In the genomic region with DNA sequence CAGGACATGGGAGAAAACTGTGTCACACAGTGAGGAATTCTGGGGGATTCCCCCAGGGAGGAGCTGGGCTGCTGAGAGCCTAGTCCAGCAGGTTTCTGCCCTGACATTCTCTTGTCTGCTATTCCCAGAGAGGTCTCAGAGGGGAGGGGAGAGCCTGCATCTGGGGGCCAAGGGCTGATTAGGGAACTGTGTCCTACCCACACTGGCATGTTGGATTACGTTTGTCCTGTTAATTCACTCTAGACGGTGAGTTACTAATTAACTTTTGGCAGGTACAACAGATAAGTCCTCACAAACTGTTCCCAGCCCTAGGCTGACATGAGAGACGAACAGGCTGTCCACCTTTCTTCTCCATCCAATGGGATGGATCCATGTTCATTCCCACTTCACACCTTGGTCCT, we compare ENCODE assay signal across 1 cellular context.
TF ChIP-seq lines count a peak whose summit lies in the region.

No MANE protein-coding gene starts in this region.

TF ChIP-seq in HCT116, 20 proteins besides CTCF, POLR2A, EP300 and RAD21:
- TF ChIP-seq CBX3 (IDR thresholded peaks at IDR 0.05; ENCODE audit: low read depth) (no peak), EGR1 (IDR thresholded peaks at IDR 0.05; ENCODE audit: low read depth) (no peak), ELF1 (IDR thresholded peaks at IDR 0.05; ENCODE audit: borderline replicate concordance, low read depth) (no peak), EZH2phosphoT487 (IDR thresholded peaks at IDR 0.05; ENCODE audit: borderline replicate concordance) (no peak), CEBPB (IDR thresholded peaks at IDR 0.05; ENCODE audit: low read depth) (no peak), EZH2 (IDR thresholded peaks at IDR 0.05) (no peak), SP1 (IDR thresholded peaks at IDR 0.05; ENCODE audit: low read depth) (no peak), TCF7L2 (IDR thresholded peaks at IDR 0.05; ENCODE audit: borderline replicate concordance, extremely low read depth, insufficient read depth, insufficient read length) (no peak), JUND (IDR thresholded peaks at IDR 0.05) (no peak), ZNF274 (IDR thresholded peaks at IDR 0.05; ENCODE audit: low read depth, low read length) (no peak), SRF (IDR thresholded peaks at IDR 0.05; ENCODE audit: low read depth) (no peak), POLR2AphosphoS5 (IDR thresholded peaks at IDR 0.05; ENCODE audit: low read depth, low read length) (no peak), SIN3A (IDR thresholded peaks at IDR 0.05; ENCODE audit: low read depth) (no peak), FOSL1 (IDR thresholded peaks at IDR 0.05; ENCODE audit: low read depth) (no peak), ZFX (IDR thresholded peaks at IDR 0.05) (no peak), YY1 (IDR thresholded peaks at IDR 0.05; ENCODE audit: extremely low read depth, insufficient replicate concordance, low read depth, low read length) (no peak)
- TF ChIP-seq, protein P1, sequence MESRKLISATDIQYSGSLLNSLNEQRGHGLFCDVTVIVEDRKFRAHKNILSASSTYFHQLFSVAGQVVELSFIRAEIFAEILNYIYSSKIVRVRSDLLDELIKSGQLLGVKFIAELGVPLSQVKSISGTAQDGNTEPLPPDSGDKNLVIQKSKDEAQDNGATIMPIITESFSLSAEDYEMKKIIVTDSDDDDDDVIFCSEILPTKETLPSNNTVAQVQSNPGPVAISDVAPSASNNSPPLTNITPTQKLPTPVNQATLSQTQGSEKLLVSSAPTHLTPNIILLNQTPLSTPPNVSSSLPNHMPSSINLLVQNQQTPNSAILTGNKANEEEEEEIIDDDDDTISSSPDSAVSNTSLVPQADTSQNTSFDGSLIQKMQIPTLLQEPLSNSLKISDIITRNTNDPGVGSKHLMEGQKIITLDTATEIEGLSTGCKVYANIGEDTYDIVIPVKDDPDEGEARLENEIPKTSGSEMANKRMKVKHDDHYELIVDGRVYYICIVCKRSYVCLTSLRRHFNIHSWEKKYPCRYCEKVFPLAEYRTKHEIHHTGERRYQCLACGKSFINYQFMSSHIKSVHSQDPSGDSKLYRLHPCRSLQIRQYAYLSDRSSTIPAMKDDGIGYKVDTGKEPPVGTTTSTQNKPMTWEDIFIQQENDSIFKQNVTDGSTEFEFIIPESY (IDR thresholded peaks at IDR 0.05; ENCODE audit: extremely low read depth, insufficient replicate concordance, low read length) = no peak
- TF ChIP-seq, protein P2, sequence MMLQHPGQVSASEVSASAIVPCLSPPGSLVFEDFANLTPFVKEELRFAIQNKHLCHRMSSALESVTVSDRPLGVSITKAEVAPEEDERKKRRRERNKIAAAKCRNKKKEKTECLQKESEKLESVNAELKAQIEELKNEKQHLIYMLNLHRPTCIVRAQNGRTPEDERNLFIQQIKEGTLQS (IDR thresholded peaks at IDR 0.05) = no peak
- TF ChIP-seq, protein P3, sequence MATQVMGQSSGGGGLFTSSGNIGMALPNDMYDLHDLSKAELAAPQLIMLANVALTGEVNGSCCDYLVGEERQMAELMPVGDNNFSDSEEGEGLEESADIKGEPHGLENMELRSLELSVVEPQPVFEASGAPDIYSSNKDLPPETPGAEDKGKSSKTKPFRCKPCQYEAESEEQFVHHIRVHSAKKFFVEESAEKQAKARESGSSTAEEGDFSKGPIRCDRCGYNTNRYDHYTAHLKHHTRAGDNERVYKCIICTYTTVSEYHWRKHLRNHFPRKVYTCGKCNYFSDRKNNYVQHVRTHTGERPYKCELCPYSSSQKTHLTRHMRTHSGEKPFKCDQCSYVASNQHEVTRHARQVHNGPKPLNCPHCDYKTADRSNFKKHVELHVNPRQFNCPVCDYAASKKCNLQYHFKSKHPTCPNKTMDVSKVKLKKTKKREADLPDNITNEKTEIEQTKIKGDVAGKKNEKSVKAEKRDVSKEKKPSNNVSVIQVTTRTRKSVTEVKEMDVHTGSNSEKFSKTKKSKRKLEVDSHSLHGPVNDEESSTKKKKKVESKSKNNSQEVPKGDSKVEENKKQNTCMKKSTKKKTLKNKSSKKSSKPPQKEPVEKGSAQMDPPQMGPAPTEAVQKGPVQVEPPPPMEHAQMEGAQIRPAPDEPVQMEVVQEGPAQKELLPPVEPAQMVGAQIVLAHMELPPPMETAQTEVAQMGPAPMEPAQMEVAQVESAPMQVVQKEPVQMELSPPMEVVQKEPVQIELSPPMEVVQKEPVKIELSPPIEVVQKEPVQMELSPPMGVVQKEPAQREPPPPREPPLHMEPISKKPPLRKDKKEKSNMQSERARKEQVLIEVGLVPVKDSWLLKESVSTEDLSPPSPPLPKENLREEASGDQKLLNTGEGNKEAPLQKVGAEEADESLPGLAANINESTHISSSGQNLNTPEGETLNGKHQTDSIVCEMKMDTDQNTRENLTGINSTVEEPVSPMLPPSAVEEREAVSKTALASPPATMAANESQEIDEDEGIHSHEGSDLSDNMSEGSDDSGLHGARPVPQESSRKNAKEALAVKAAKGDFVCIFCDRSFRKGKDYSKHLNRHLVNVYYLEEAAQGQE (IDR thresholded peaks at IDR 0.05; ENCODE audit: low read depth) = no peak
- TF ChIP-seq, protein P4, sequence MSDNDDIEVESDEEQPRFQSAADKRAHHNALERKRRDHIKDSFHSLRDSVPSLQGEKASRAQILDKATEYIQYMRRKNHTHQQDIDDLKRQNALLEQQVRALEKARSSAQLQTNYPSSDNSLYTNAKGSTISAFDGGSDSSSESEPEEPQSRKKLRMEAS (IDR thresholded peaks at IDR 0.05) = no peak
